In genomic region chr3:178645503-178645902, GRCh38 we compare ENCODE assay signal across 21 cellular contexts.
"Had no signal": no experiment of that assay in that cellular context is flagged by ENCODE, and none has a peak within 500 bp of the region (broad histone marks: within the 10 kb centered on the region; RNA-seq: fewer than 3 reads in every experiment).

No MANE protein-coding gene starts in this region.

- H3K4me1 Mint-ChIP-seq: immature natural killer cell; naive thymus-derived CD4-positive, alpha-beta T cell; stimulated activated memory B cell treated with anti-CD40 and anti-IgM and Interleukin-4, amounts not matched to agents 10 μg/mL and 1 μg/mL and 100 μg/mL, for 72 hours; stimulated activated naive CD8-positive, alpha-beta T cell treated with anti-CD3 and anti-CD28 coated beads, Interleukin-15, amount 100 ng/mL, for 72 hours had no signal

- H3K4me3 ChIP-seq: left ventricle myocardium inferior, lung, mucosa of descending colon, pancreas, prostate gland, skin epidermis, tibial nerve, uterus had no signal

- H3K27ac Mint-ChIP-seq: immature natural killer cell; naive thymus-derived CD4-positive, alpha-beta T cell; natural killer cell treated with Interleukin-12 subunit alpha and Interleukin-12 subunit beta and Interleukin-15 and Interleukin-18, amount 100 ng/mL, for 72 hours; stimulated activated memory B cell treated with anti-CD40 and anti-IgM and Interleukin-4, amounts not matched to agents 10 μg/mL and 1 μg/mL and 100 μg/mL, for 72 hours; stimulated activated naive CD8-positive, alpha-beta T cell treated with anti-CD3 and anti-CD28 coated beads, Interleukin-15, amount 100 ng/mL, for 72 hours; type B pancreatic cell had no signal

- H3K4me3 Mint-ChIP-seq: immature natural killer cell; naive thymus-derived CD4-positive, alpha-beta T cell; natural killer cell treated with Interleukin-12 subunit alpha and Interleukin-12 subunit beta and Interleukin-15 and Interleukin-18, amount 100 ng/mL, for 72 hours; stimulated activated memory B cell treated with anti-CD40 and anti-IgM and Interleukin-4, amounts not matched to agents 10 μg/mL and 1 μg/mL and 100 μg/mL, for 72 hours; stimulated activated naive CD8-positive, alpha-beta T cell treated with anti-CD3 and anti-CD28 coated beads, Interleukin-15, amount 100 ng/mL, for 72 hours; type B pancreatic cell had no signal

- DNase-seq: immature natural killer cell; kidney; left ventricle myocardium inferior; midbrain; mucosa of descending colon; naive thymus-derived CD4-positive, alpha-beta T cell; pancreas; retina; right cardiac atrium; stimulated activated CD4-positive, alpha-beta T cell treated with anti-CD3 and anti-CD28 coated beads, Interleukin-4, amount 100 ng/mL, for 24 hours; stimulated activated naive CD4-positive, alpha-beta T cell treated with Interleukin-2 at 50 U/mL for 16 hours; stimulated activated naive CD8-positive, alpha-beta T cell treated with anti-CD3 and anti-CD28 coated beads, Interleukin-15, amount 100 ng/mL, for 72 hours; uterus had no signal

- H3K36me3 ChIP-seq: left ventricle myocardium inferior, pancreas, prostate gland, tibial nerve, uterus had no signal

- H3K36me3 Mint-ChIP-seq: immature natural killer cell; naive thymus-derived CD4-positive, alpha-beta T cell; natural killer cell treated with Interleukin-12 subunit alpha and Interleukin-12 subunit beta and Interleukin-15 and Interleukin-18, amount 100 ng/mL, for 72 hours; stimulated activated memory B cell treated with anti-CD40 and anti-IgM and Interleukin-4, amounts not matched to agents 10 μg/mL and 1 μg/mL and 100 μg/mL, for 72 hours; type B pancreatic cell had no signal

- H3K4me1 ChIP-seq: left ventricle myocardium inferior, pancreas, prostate gland, tibial nerve, uterus had no signal

- H3K27ac ChIP-seq: left ventricle myocardium inferior, pancreas, prostate gland, skin epidermis, tibial nerve, uterus had no signal

- ATAC-seq: mucosa of descending colon; naive thymus-derived CD4-positive, alpha-beta T cell; natural killer cell treated with Interleukin-12 subunit alpha and Interleukin-12 subunit beta and Interleukin-15 and Interleukin-18, amount 100 ng/mL, for 72 hours; right cardiac atrium; sciatic nerve; stimulated activated memory B cell treated with anti-CD40 and anti-IgM and Interleukin-4, amounts not matched to agents 10 μg/mL and 1 μg/mL and 100 μg/mL, for 72 hours; stimulated activated naive CD8-positive, alpha-beta T cell treated with anti-CD3 and anti-CD28 coated beads, Interleukin-15, amount 100 ng/mL, for 72 hours had no signal

- H3K9me3 ChIP-seq: mucosa of descending colon, pancreas, prostate gland, uterus had no signal

- H3K27me3 ChIP-seq: pancreas, tibial nerve, uterus had no signal
